ENCODE assay signal across 1 cellular context in the genomic region with DNA sequence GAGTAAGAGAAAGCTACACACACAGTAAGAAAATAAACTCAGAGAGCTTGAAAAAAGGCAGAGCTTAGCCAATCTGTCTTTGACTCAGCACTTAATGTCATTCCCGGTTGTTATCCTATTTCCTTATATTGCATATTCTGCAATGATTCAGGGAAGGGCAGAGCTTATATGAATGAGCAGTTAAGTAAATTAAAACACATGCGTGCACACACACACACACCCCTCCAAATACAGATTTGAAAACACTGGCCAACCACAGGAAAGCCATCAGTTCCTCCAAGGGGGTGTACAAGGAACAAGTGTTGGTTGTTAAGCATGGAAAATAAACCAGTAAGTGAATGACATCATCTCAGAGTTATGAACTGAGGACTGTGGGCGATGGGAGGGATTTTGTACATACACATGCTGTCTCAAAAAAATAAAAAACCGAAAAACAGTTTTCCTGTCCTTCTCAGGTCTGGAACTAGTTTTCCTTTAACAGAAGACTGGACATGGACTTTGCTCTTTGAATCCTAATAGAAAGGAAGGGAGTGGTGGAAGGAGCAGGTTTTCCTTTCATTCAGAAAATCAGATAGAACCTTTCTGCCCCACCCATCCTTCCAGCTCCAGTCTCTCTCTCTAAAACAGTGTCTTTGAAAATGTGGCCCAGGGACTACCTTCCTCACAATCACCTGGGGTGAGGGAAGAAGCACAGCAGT.
TF ChIP-seq lines count a peak whose summit lies in the region.

No MANE protein-coding gene starts in this region.

TF ChIP-seq in SK-N-SH, 30 proteins besides CTCF, POLR2A, EP300 and RAD21 (continued from another document):
- TF ChIP-seq FOSL2 (IDR thresholded peaks at IDR 0.05; ENCODE audit: borderline replicate concordance, low read depth) (peak; percentile 18; the same call in 1 of the 2 replicates), TCF12 (IDR thresholded peaks at IDR 0.05) (peak; percentile 48), JUND (IDR thresholded peaks at IDR 0.05) (peak; percentile 26; the same call in 1 of the 2 replicates)
